35 cellular contexts compared by ENCODE assay signal in the genomic region with DNA sequence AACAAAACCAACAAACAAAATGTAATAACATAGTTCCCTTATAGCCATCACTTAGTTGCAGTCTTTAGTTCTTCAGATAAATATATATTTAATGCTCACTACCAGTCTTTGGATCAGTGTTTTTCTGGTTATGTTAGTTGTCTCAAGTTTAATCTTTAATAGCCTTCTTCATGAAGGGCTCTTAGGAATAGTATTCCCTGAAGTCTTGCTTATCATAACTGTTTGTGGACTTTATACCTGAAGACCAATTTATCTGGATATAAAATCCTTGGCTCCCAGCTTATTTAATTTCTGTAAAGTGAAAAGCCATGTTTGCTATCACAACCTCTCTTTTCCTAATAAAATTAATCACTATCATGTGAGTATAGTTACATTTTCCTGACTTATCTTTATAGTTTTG.
"Had no signal": no experiment of that assay in that cellular context is flagged by ENCODE, and none has a peak within 500 bp of the region (broad histone marks: within the 10 kb centered on the region; RNA-seq: fewer than 3 reads in every experiment).

No MANE protein-coding gene starts in this region.

- FAIRE-seq: astrocyte, bronchial epithelial cell had no signal

- DNase-seq: activated effector memory CD4-positive, alpha-beta T cell treated with anti-CD3 and anti-CD28 coated beads, Interleukin-2, amount 50 U/mL, for 16 hours; activated effector memory CD4-positive, alpha-beta T cell treated with Interleukin-2 at 50 U/mL for 16 hours; activated gamma-delta T cell; activated gamma-delta T cell treated with Interleukin-2 at 50 U/mL for 16 hours; activated naive CD4-positive, alpha-beta T cell; activated naive CD4-positive, alpha-beta T cell treated with anti-CD3 and anti-CD28 coated beads for 36 hours; activated naive CD4-positive, alpha-beta T cell treated with anti-CD3 and anti-CD28 coated beads, Interleukin-2, amount 10 ng/mL, durations not matched to agents 7 days and 5 days; activated naive CD4-positive, alpha-beta T cell treated with anti-CD3 and anti-CD28 coated beads, Interleukin-2, amount 50 U/mL, for 16 hours; activated naive CD4-positive, alpha-beta T cell treated with Interleukin-2 at 50 U/mL for 16 hours; activated naive CD8-positive, alpha-beta T cell treated with anti-CD3 and anti-CD28 coated beads for 36 hours; activated naive CD8-positive, alpha-beta T cell treated with anti-CD3 and anti-CD28 coated beads, Interleukin-2, amount 10 ng/mL, durations not matched to agents 7 days and 5 days; activated naive CD8-positive, alpha-beta T cell treated with anti-CD3 and anti-CD28 coated beads, Interleukin-2, amount 50 U/mL, for 24 hours; activated T-cell treated with anti-CD3 and anti-CD28 coated beads for 4 hours; activated T-cell treated with anti-CD3 and anti-CD28 coated beads, Interleukin-2, amount 50 U/mL, for 1 hour; activated T-cell treated with anti-CD3 and anti-CD28 coated beads, Interleukin-2, amount 50 U/mL, for 24 hours; activated T-cell treated with anti-CD3 and anti-CD28 coated beads, Interleukin-2, amount 50 U/mL, for 4 hours; activated T-cell treated with anti-CD3 and anti-CD28 coated beads, Interleukin-2, amount 50 U/mL, for 48 hours; activated T-cell treated with anti-CD3 and anti-CD28 coated beads, Interleukin-2, amount 50 U/mL, for 72 hours; adrenal gland; amniotic stem cell; amygdala; anterior cingulate cortex; aorta; body of pancreas; brain microvascular endothelial cell; caudate nucleus; central memory CD4-positive, alpha-beta T cell; cerebellar nuclear complex had no signal

- ATAC-seq: activated naive CD4-positive, alpha-beta T cell treated with anti-CD3 and anti-CD28 coated beads, Interleukin-2, amount 50 U/mL, for 72 hours; activated naive CD8-positive, alpha-beta T cell treated with anti-CD3 and anti-CD28 coated beads, Interleukin-2, amount 50 U/mL, for 24 hours; activated T-cell treated with anti-CD3 and anti-CD28 coated beads, Interleukin-2, amount 50 U/mL, for 4 hours; activated T-cell treated with anti-CD3 and anti-CD28 coated beads, Interleukin-2, amount 50 U/mL, for 72 hours; activated T-helper 17 cell treated with anti-CD3 and anti-CD28 coated beads, Interleukin-2, amount 50 U/mL, for 72 hours; body of pancreas had no signal

- H3K27me3 ChIP-seq: adrenal gland, ascending aorta, body of pancreas, brain microvascular endothelial cell, breast epithelium, cardiac muscle cell had no signal

- H3K27ac ChIP-seq: adrenal gland, ascending aorta, body of pancreas, brain microvascular endothelial cell, breast epithelium, cardiac muscle cell had no signal

- H3K4me3 ChIP-seq: adrenal gland, ascending aorta, body of pancreas, breast epithelium, cardiac muscle cell had no signal

- H3K4me1 ChIP-seq: ascending aorta, body of pancreas, breast epithelium had no signal

- H3K9me3 ChIP-seq: adrenal gland, ascending aorta, body of pancreas, breast epithelium had no signal

- H3K36me3 ChIP-seq: adrenal gland, ascending aorta, brain microvascular endothelial cell, breast epithelium, cardiac muscle cell had no signal
